14 cellular contexts compared by ENCODE assay signal in the genomic region with DNA sequence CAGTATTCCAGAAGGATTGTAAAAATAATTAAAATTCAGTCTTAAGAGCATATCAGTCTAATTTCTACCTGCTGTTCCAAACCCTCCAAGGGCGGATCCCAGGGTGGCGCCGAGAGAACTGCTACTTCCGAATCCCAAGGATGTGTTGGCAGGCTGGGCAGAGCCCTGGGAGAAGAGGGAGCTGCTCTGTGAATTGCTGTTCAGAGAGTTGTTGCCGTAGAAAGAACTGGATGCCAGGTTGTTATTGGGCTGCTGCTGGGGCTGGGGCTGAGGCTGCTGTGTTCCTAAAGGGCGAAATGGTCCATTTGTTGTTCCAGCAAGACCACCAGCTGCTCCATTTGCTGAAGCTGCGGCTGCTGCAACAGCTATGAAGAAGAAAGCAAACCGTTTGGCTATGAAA. TPM values are rescaled to one million over a fixed set of nuclear protein-coding genes. Genes with fewer than 3 reads are reported as not detected.
DNase-seq lines count a peak whose midpoint lies in the region; ATAC-seq and TF ChIP-seq lines count a peak whose summit lies in the region.
"Had no signal": no experiment of that assay in that cellular context is flagged by ENCODE, and none has a peak within 500 bp of the region (broad histone marks: within the 10 kb centered on the region; RNA-seq: fewer than 3 reads in every experiment).

No MANE protein-coding gene starts in this region.

- no peak overlapping the region for H3K4ac ChIP-seq in trophoblast cell (ENCODE audit: low read depth, low read length)

- CTCF ChIA-PET in CD4-positive, alpha-beta T cell (lab: Charles Lee) = no interaction called here

- no peak overlapping the region for H4K91ac ChIP-seq in trophoblast cell (ENCODE audit: low read depth, low read length)

- TF ChIP-seq CTCF in HFFc6 (IDR thresholded peaks at IDR 0.05) = no peak
- TF ChIP-seq CTCF in glutamatergic neuron (IDR thresholded peaks at IDR 0.05; ENCODE audit: partially characterized antibody, unreplicated experiment) = no peak
- no peak for TF ChIP-seq CTCF in CD4-positive, alpha-beta T cell (IDR thresholded peaks at IDR 0.05)

- no peak for DNase-seq in HFFc6
- DNase-seq in NCI-H2171 (lab: John Stamatoyannopoulos, UW) = peak; percentile 12
- peak; percentile 19 for DNase-seq in glutamatergic neuron
- no peak for DNase-seq in trophoblast cell
- DNase-seq in NK-92 (lab: John Stamatoyannopoulos, UW; ENCODE audit: unreplicated experiment) = no peak
- DNase-seq in CD4-positive, alpha-beta T cell = no peak
- DNase-seq in UCSD-AML1 (lab: John Stamatoyannopoulos, UW; ENCODE audit: unreplicated experiment) = no peak
- DNase-seq: activated naive CD4-positive, alpha-beta T cell treated with Interleukin-2 at 50 U/mL for 16 hours; body of pancreas; effector CD8-positive, alpha-beta T cell; stimulated activated naive CD8-positive, alpha-beta T cell treated with anti-CD3 and anti-CD28 coated beads, Interleukin-15, Interleukin-2, amounts not matched to agents 100 U/mL and 50 U/mL, for 24 hours had no signal

- H3K79me1 ChIP-seq in trophoblast cell (ENCODE audit: low read length) = no peaks in the 10 kb centered on the region

- no CpG with 5 or more reads among the region's 8 CpGs for WGBS in trophoblast cell (ENCODE audit: extremely low coverage, insufficient coverage, insufficient read length)

- no peak overlapping the region for H2AK5ac ChIP-seq in trophoblast cell (ENCODE audit: low read length)

- H3K27ac Mint-ChIP-seq in HFFc6 = peak overlapping the region; percentile 63
- H3K27ac Mint-ChIP-seq in glutamatergic neuron (ENCODE audit: unreplicated experiment) = peak overlapping the region; percentile 81
- no peak overlapping the region for H3K27ac Mint-ChIP-seq in CD4-positive, alpha-beta T cell

- H3K4me3 Mint-ChIP-seq in HFFc6 (no peak overlapping the region; the same call in 1 of the 2 replicates), glutamatergic neuron (ENCODE audit: unreplicated experiment) (peak overlapping the region; percentile 10)
- H3K4me3 Mint-ChIP-seq in CD4-positive, alpha-beta T cell = no peak overlapping the region

- H3K36me3 ChIP-seq in trophoblast cell (ENCODE audit: control insufficient read depth in 1 of 2, insufficient read depth in 2 of 2, low read length in 2 of 2) = peaks cover 18 to 42% of the 10 kb centered on the region in 2 experiments

- H4K12ac ChIP-seq in trophoblast cell (ENCODE audit: low read depth, low read length) = no peak overlapping the region

- peaks cover 2% of the 10 kb centered on the region in 2 experiments for H3K4me1 ChIP-seq in trophoblast cell (ENCODE audit: control insufficient read depth in 1 of 2, insufficient read depth in 2 of 2, low read length in 2 of 2)

- peak overlapping the region; percentile 40 for H3K18ac ChIP-seq in trophoblast cell (ENCODE audit: low read length)

- H3K9me3 ChIP-seq in trophoblast cell (ENCODE audit: insufficient read depth, low read depth, low read length) = peaks cover 1% of the 10 kb centered on the region
- no peaks in the 10 kb centered on the region for H3K9me3 ChIP-seq in CD4-positive, alpha-beta T cell (ENCODE audit: control insufficient read depth, low read length)
- H3K9me3 ChIP-seq: BLaER1 treated with 17β-estradiol and CSF1 and Interleukin-3, amounts not matched to agents 10 nM and 100 nM; body of pancreas had no signal

- H3K27me3 Mint-ChIP-seq in HFFc6 (ENCODE audit: insufficient read depth) (peaks cover 8% of the 10 kb centered on the region), glutamatergic neuron (ENCODE audit: unreplicated experiment) (peaks cover 8% of the 10 kb centered on the region)
- no peaks in the 10 kb centered on the region for H3K27me3 Mint-ChIP-seq in CD4-positive, alpha-beta T cell

- ATAC-seq in CD4-positive, alpha-beta T cell (ENCODE audit: poor library complexity) = no peak
- ATAC-seq: body of pancreas; sciatic nerve; stimulated activated naive CD8-positive, alpha-beta T cell treated with anti-CD3 and anti-CD28 coated beads, Interleukin-15, Interleukin-2, amounts not matched to agents 100 U/mL and 50 U/mL, for 24 hours had no signal

- no peak overlapping the region for H2AFZ ChIP-seq in trophoblast cell (ENCODE audit: insufficient read depth, low read length, poor library complexity)

- no peak overlapping the region for H3K14ac ChIP-seq in trophoblast cell (ENCODE audit: low read length)

- H3K4me2 ChIP-seq in trophoblast cell (ENCODE audit: low read length) = no peak overlapping the region
- H3K4me2 ChIP-seq: BLaER1 treated with 17β-estradiol and CSF1 and Interleukin-3, amounts not matched to agents 10 nM and 100 nM had no signal

- H4K8ac ChIP-seq in trophoblast cell (ENCODE audit: low read depth, low read length) = no peak overlapping the region

- no peak overlapping the region for H3K27ac ChIP-seq in trophoblast cell (ENCODE audit: low read depth, low read length)
- H3K27ac ChIP-seq in CD4-positive, alpha-beta T cell (ENCODE audit: low read depth, low read length) = no peak overlapping the region
- H3K27ac ChIP-seq: BLaER1 treated with 17β-estradiol and CSF1 and Interleukin-3, amounts not matched to agents 10 nM and 100 nM; VCaP had no signal

- peaks cover 78% of the 10 kb centered on the region for H3K36me3 Mint-ChIP-seq in HFFc6 (ENCODE audit: low read depth)
- H3K36me3 Mint-ChIP-seq in glutamatergic neuron (ENCODE audit: unreplicated experiment) = no peaks in the 10 kb centered on the region
- peaks cover 95% of the 10 kb centered on the region for H3K36me3 Mint-ChIP-seq in CD4-positive, alpha-beta T cell (ENCODE audit: low read depth)

- H3K9ac ChIP-seq in trophoblast cell (ENCODE audit: low read length) = no peak overlapping the region
- H3K9ac ChIP-seq: BLaER1 treated with 17β-estradiol and CSF1 and Interleukin-3, amounts not matched to agents 10 nM and 100 nM had no signal

- H3K23ac ChIP-seq in trophoblast cell (ENCODE audit: low read length) = no peak overlapping the region

- POLR2A ChIA-PET in CD4-positive, alpha-beta T cell (lab: Charles Lee) = no interaction called here

- H3K9me3 Mint-ChIP-seq in HFFc6 (peaks cover 5% of the 10 kb centered on the region; the same call in 1 of the 2 replicates), glutamatergic neuron (ENCODE audit: unreplicated experiment) (peaks cover 4% of the 10 kb centered on the region)
- H3K9me3 Mint-ChIP-seq in CD4-positive, alpha-beta T cell = no peaks in the 10 kb centered on the region

- H2BK12ac ChIP-seq in trophoblast cell (ENCODE audit: low read length) = no peak overlapping the region

- intact Hi-C loops in CD4-positive, alpha-beta T cell (cut with DNase I, micrococcal nuclease) = no loop called here

- no peak overlapping the region for H2BK120ac ChIP-seq in trophoblast cell (ENCODE audit: insufficient read depth, low read length, poor library complexity)

- H3K4me1 Mint-ChIP-seq in HFFc6 (ENCODE audit: low read depth) (peaks cover 83% of the 10 kb centered on the region), glutamatergic neuron (ENCODE audit: low read depth, unreplicated experiment) (peaks cover 35% of the 10 kb centered on the region)
- peaks cover 20% of the 10 kb centered on the region for H3K4me1 Mint-ChIP-seq in CD4-positive, alpha-beta T cell (ENCODE audit: low read depth)

- H3K4me3 ChIP-seq in trophoblast cell (ENCODE audit: low read depth, low read length) = no peak overlapping the region
- H3K4me3 ChIP-seq: BLaER1 treated with 17β-estradiol and CSF1 and Interleukin-3, amounts not matched to agents 10 nM and 100 nM; body of pancreas had no signal

- no peaks in the 10 kb centered on the region for H3K79me2 ChIP-seq in trophoblast cell (ENCODE audit: control insufficient read depth, insufficient read depth, low read length, poor library complexity)

- no peaks in the 10 kb centered on the region for H3K27me3 ChIP-seq in trophoblast cell (ENCODE audit: insufficient read depth, low read length)
- H3K27me3 ChIP-seq in CD4-positive, alpha-beta T cell (ENCODE audit: control insufficient read depth, insufficient read depth, low read length) = no peaks in the 10 kb centered on the region
- H3K27me3 ChIP-seq: BLaER1 treated with 17β-estradiol and CSF1 and Interleukin-3, amounts not matched to agents 10 nM and 100 nM; body of pancreas had no signal

- no peak overlapping the region for H2BK5ac ChIP-seq in trophoblast cell (ENCODE audit: low read depth, low read length, poor library complexity)

RNA-seq across cellular contexts. Expression of gene SDC3, which starts 57.4 kb away (rescaled TPM):
- 10 to 100 TPM; 50.9 to 60.5 (median 56.7) TPM for total RNA-seq in HFFc6 (2021; fragmentation: NEBNext Ultra II Directional; extraction: Animal tissue kit (Norgen Biotek cat#: 25700))
- total RNA-seq in glutamatergic neuron (ENCODE audit: unreplicated experiment) = 41.7 TPM
- polyA plus RNA-seq in trophoblast cell (2013) = 64.9 and 65.2 TPM in 2 replicates
- total RNA-seq in CD4-positive, alpha-beta T cell = under 1 TPM in 1 of 2 experiments, not detected in 1; 0.14 TPM

Comparison
In these comparisons a context has a peak if more than half of its experiments do, and no peak if none do; other contexts are left out.
1. DNase-seq: peak in NCI-H2171 (single experiment) and glutamatergic neuron (single experiment); none in HFFc6 (single experiment), trophoblast cell (0 of 2), NK-92 (single experiment), CD4-positive, alpha-beta T cell (0 of 10) and UCSD-AML1 (single experiment).
2. RNA of gene SDC3, which starts 57.4 kb away (total RNA-seq): 50.9 to 60.5 TPM in HFFc6 and 41.7 TPM in glutamatergic neuron (single experiment); 0.14 TPM in CD4-positive, alpha-beta T cell; every median in the first group is over 10 times any median in the second.